ENCODE assay signal across 8 cellular contexts in genomic region chr17:49762148-49762941, GRCh38. TPM values are rescaled to one million over a fixed set of nuclear protein-coding genes. Genes with fewer than 3 reads are reported as not detected.
DNase-seq lines count a peak whose midpoint lies in the region; ATAC-seq and TF ChIP-seq lines count a peak whose summit lies in the region.

No MANE protein-coding gene starts in this region.

- no peak for TF ChIP-seq EP300 in esophagus muscularis mucosa (IDR thresholded peaks at IDR 0.05)

- H3K4me1 ChIP-seq in ES-I3 (ENCODE audit: insufficient read depth, low read length) (peaks cover 11% of the 10 kb centered on the region; the same call in 1 of the 2 replicates), esophagus muscularis mucosa (peaks cover 14 to 61% (median 51%) of the 10 kb centered on the region in 4 donors), prostate gland (replicated peaks) (no peaks in the 10 kb centered on the region), SJCRH30 (no peaks in the 10 kb centered on the region)

- no peak for TF ChIP-seq CTCF in esophagus muscularis mucosa (IDR thresholded peaks at IDR 0.05)
- TF ChIP-seq CTCF in prostate gland (IDR thresholded peaks at IDR 0.05) = no peak
- TF ChIP-seq CTCF in lower leg skin (IDR thresholded peaks at IDR 0.05) = no peak

- TF ChIP-seq POLR2A in esophagus muscularis mucosa (IDR thresholded peaks at IDR 0.05; ENCODE audit: low read depth) (no peak), prostate gland (IDR thresholded peaks at IDR 0.05) (no peak), lower leg skin (IDR thresholded peaks at IDR 0.05) (no peak)

- intact Hi-C loops in esophagus muscularis mucosa (cut with DNase I) = loop anchor here (5.0 kb wide), 1 partner anchor 35 kb away; no protein-coding TSS in a partner anchor
- intact Hi-C loops in prostate gland (cut with DNase I) = no loop called here
- intact Hi-C loops in lower leg skin (cut with DNase I; ENCODE audit: low total_unique reads) = no loop called here

- peak; percentile 55 for DNase-seq in OCI-M1 (lab: John Stamatoyannopoulos, UW)
- DNase-seq in esophagus muscularis mucosa (ENCODE audit: extremely low spot score) = no peak
- no peak for DNase-seq in prostate gland (ENCODE audit: low spot score)
- DNase-seq in NCI-H2107 (lab: John Stamatoyannopoulos, UW) = no peak
- DNase-seq in SJCRH30 = no peak
- DNase-seq in lower leg skin (ENCODE audit: low spot score in 2 of 2) = no peak

- H3K36me3 ChIP-seq in ES-I3 (ENCODE audit: insufficient read depth, low read length) (no peaks in the 10 kb centered on the region), esophagus muscularis mucosa (peaks cover 0 to 6% (median 2%) of the 10 kb centered on the region in 4 donors), prostate gland (no peaks in the 10 kb centered on the region), SJCRH30 (no peaks in the 10 kb centered on the region)

- peak overlapping the region; percentile 84 to 90 (median 88) for H3K27ac ChIP-seq in esophagus muscularis mucosa (replicated peaks in 1 of 4)
- H3K27ac ChIP-seq in prostate gland = peak overlapping the region in 1 of 2 donors; percentile 8
- no peak overlapping the region for H3K27ac ChIP-seq in SJCRH30

- H3K27me3 ChIP-seq in esophagus muscularis mucosa (no peaks in the 10 kb centered on the region), prostate gland (replicated peaks; ENCODE audit: insufficient read depth) (no peaks in the 10 kb centered on the region), SJCRH30 (no peaks in the 10 kb centered on the region)

- no peaks in the 10 kb centered on the region for H3K9me3 ChIP-seq in ES-I3 (ENCODE audit: control insufficient read depth, insufficient read depth, low read length)
- no peaks in the 10 kb centered on the region for H3K9me3 ChIP-seq in esophagus muscularis mucosa
- no peaks in the 10 kb centered on the region for H3K9me3 ChIP-seq in prostate gland
- H3K9me3 ChIP-seq in SJCRH30 (replicated peaks) = no peaks in the 10 kb centered on the region

- H3K4me3 ChIP-seq in esophagus muscularis mucosa = peak overlapping the region; percentile 87 to 93 (median 90)
- H3K4me3 ChIP-seq in prostate gland = peak overlapping the region; percentile 90 to 94
- H3K4me3 ChIP-seq in SJCRH30 = no peak overlapping the region
- no peak overlapping the region for H3K4me3 ChIP-seq in lower leg skin (ENCODE audit: low read depth, poor library complexity, severe bottlenecking)

- peak overlapping the region; percentile 69; the same call in 1 of the 2 replicates for H3K9ac ChIP-seq in ES-I3 (ENCODE audit: low read depth, low read length)

- no peak for ATAC-seq in HG03342 (IDR thresholded peaks at IDR 0.05; ENCODE audit: unreplicated experiment)

- 48% methylated on average over 6 of the region's 6 CpGs for WGBS in esophagus muscularis mucosa
- WGBS in prostate gland = 64% methylated on average over 6 of the region's 6 CpGs
- 28 to 34% methylated on average over 6 of the region's 6 CpGs for WGBS in lower leg skin, 2 donors

RNA-seq across cellular contexts. Expression of gene FAM117A, which starts 1.6 kb away (rescaled TPM):
- total RNA-seq in esophagus muscularis mucosa (10 to 100 TPM; 13.3 to 33.0 (median 24.8) TPM), prostate gland (10 to 100 TPM; 30.9 to 46.4 TPM), lower leg skin (10 to 100 TPM; 21.8 to 39.7 (median 26.4) TPM)
- 9.2 and 10.1 TPM in 2 replicates for total RNA-seq in SJCRH30 (2014; rRNA removed; shearing (Covaris generic))

RNA-seq across cellular contexts. Expression of gene KAT7, which starts 26.1 kb away (rescaled TPM):
- total RNA-seq in esophagus muscularis mucosa (10 to 100 TPM; 29.5 to 48.1 (median 43.4) TPM), prostate gland (10 to 100 TPM; 48.3 to 78.6 TPM), lower leg skin (10 to 100 TPM; 39.3 to 71.0 (median 51.7) TPM)
- 38.5 and 40.1 TPM in 2 replicates for total RNA-seq in SJCRH30 (2014; rRNA removed; shearing (Covaris generic))

RNA-seq across cellular contexts. Expression of gene SLC35B1, which starts 54.6 kb away (rescaled TPM):
- total RNA-seq in esophagus muscularis mucosa = 10 to 100 TPM; 17.0 to 25.3 (median 18.4) TPM
- 10 to 100 TPM; 31.0 to 81.0 TPM for total RNA-seq in prostate gland
- 48.9 and 52.2 TPM in 2 replicates for total RNA-seq in SJCRH30 (2014; rRNA removed; shearing (Covaris generic))
- 10 to 100 TPM; 31.0 to 40.1 (median 35.1) TPM for total RNA-seq in lower leg skin

Comparison
In these comparisons a context has a peak if more than half of its experiments do, and no peak if none do; other contexts are left out.
1. H3K4me3 ChIP-seq: peak in esophagus muscularis mucosa (4 of 4) and prostate gland (2 of 2); none in SJCRH30 (single experiment) and lower leg skin (single experiment).